17 cellular contexts compared by ENCODE assay signal in genomic region chr2:241564596-241565411, GRCh38. TPM values are rescaled to one million over a fixed set of nuclear protein-coding genes. Genes with fewer than 3 reads are reported as not detected.
A peak's percentile ranks its signal among the peaks of the same experiment; 100 is the strongest.
DNase-seq lines count a peak whose midpoint lies in the region; ATAC-seq, FAIRE-seq and TF ChIP-seq lines count a peak whose summit lies in the region.
"Had no signal": no experiment of that assay in that cellular context is flagged by ENCODE, and none has a peak within 500 bp of the region (broad histone marks: within the 10 kb centered on the region; RNA-seq: fewer than 3 reads in every experiment).

No MANE protein-coding gene starts in this region.

- H4K20me1 ChIP-seq in K562 (replicated peaks; ENCODE audit: control insufficient read depth, insufficient read depth, low read length): peaks cover 5% of the 10 kb centered on the region; the same call in 1 of the 2 replicates

- H3K4me1 Mint-ChIP-seq in natural killer cell treated with Interleukin-12 subunit alpha and Interleukin-12 subunit beta and Interleukin-15 and Interleukin-18, amount 100 ng/mL, for 72 hours (ENCODE audit: low read depth in 2 of 2): peaks cover 5 to 6% of the 10 kb centered on the region in 2 donors

- FAIRE-seq in K562 (lab: Jason Lieb, UNC): no peak
- FAIRE-seq: astrocyte had no signal

- no peaks in the 10 kb centered on the region for H3K9me3 ChIP-seq in K562 (replicated peaks; ENCODE audit: control insufficient read depth, insufficient read depth, low read depth, low read length)
- no peaks in the 10 kb centered on the region for H3K9me3 ChIP-seq in transverse colon
- no peaks in the 10 kb centered on the region for H3K9me3 ChIP-seq in tibial nerve
- H3K9me3 ChIP-seq: colonic mucosa, mucosa of descending colon, tibial artery had no signal

- CTCF ChIA-PET in K562 (lab: Yijun Ruan, JAX; ENCODE audit: low intra/inter-chr PET ratio): no interaction called here

- no peak overlapping the region for H3K27ac ChIP-seq in K562 (ENCODE audit: extremely low read depth, low read depth, low read length)
- H3K27ac ChIP-seq in transverse colon: peak overlapping the region; percentile 9 to 73 (median 65)
- H3K27ac ChIP-seq in tibial nerve: peak overlapping the region in 1 of 4 donors; percentile 43
- H3K27ac ChIP-seq: C4-2B, colonic mucosa, tibial artery had no signal

- in situ Hi-C loops in K562 (cut with MboI): no loop called here
- in situ Hi-C loops in transverse colon (cut with MboI; ENCODE audit: low pct_ligation_motif_present in 1 of 4, low pct_unique_long_range_greater_than_20kb in 1 of 4, low sequenced_read_pairs in 3 of 4): no loop called here

- no peak overlapping the region for H2AFZ ChIP-seq in K562 (ENCODE audit: low read depth, low read length)

- 75% methylated on average over 7 of the region's 36 CpGs for WGBS in K562 (ENCODE audit: insufficient coverage, low coverage, missing lambda C conversion rate)
- WGBS in transverse colon (ENCODE audit: low coverage in 1 of 2), 2 donors: 83% methylated on average over 1 to 34 of the region's 36 CpGs
- WGBS in tibial nerve, 2 donors: 68 to 72% methylated on average over 12 to 17 of the region's 36 CpGs

- no peak for TF ChIP-seq RAD21 in K562 (CRISPR knock-in tag; conservative IDR thresholded peaks at IDR 0.05 in 1 of 2, IDR thresholded peaks at IDR 0.05 in 1 of 2)

- H3K27me3 Mint-ChIP-seq in natural killer cell treated with Interleukin-12 subunit alpha and Interleukin-12 subunit beta and Interleukin-15 and Interleukin-18, amount 100 ng/mL, for 72 hours: no peaks in the 10 kb centered on the region

- H3K79me2 ChIP-seq in K562 (ENCODE audit: control insufficient read depth, insufficient read depth, low read length): no peaks in the 10 kb centered on the region

- TF ChIP-seq EP300 in K562 (IDR thresholded peaks at IDR 0.05; ENCODE audit: low read length) (no peak), transverse colon (IDR thresholded peaks at IDR 0.05; ENCODE audit: low read depth) (no peak), tibial nerve (IDR thresholded peaks at IDR 0.05) (no peak)

- TF ChIP-seq CTCF in K562 (IDR thresholded peaks at IDR 0.05 in 2 of 3, conservative IDR thresholded peaks at IDR 0.05 in 1 of 3; ENCODE audit: insufficient read depth in 2 of 3, low read depth in 1 of 3, low read length in 3 of 3): no peak
- no peak for TF ChIP-seq CTCF in transverse colon (IDR thresholded peaks at IDR 0.05)
- no peak for TF ChIP-seq CTCF in tibial nerve (IDR thresholded peaks at IDR 0.05)

- no peak overlapping the region for H3K4me2 ChIP-seq in K562 (ENCODE audit: insufficient read depth, low read length)

- no peak overlapping the region for H3K4me3 Mint-ChIP-seq in natural killer cell treated with Interleukin-12 subunit alpha and Interleukin-12 subunit beta and Interleukin-15 and Interleukin-18, amount 100 ng/mL, for 72 hours
- H3K4me3 Mint-ChIP-seq: activated CD4-positive, alpha-beta memory T cell treated with anti-CD3 and anti-CD28 coated beads for 36 hours had no signal

- H3K4me1 ChIP-seq in K562 (replicated peaks in 1 of 2; ENCODE audit: control insufficient read depth in 2 of 2, insufficient read depth in 2 of 2, low read length in 2 of 2) (peaks cover 0 to 52% of the 10 kb centered on the region in 2 experiments; a peak in 2 of 5 replicates), transverse colon (peaks cover 8 to 31% (median 20%) of the 10 kb centered on the region in 4 donors), tibial nerve (peaks cover 0 to 58% (median 16%) of the 10 kb centered on the region in 4 donors)
- H3K4me1 ChIP-seq: colonic mucosa had no signal

- no peak for ATAC-seq in K562
- ATAC-seq in natural killer cell treated with Interleukin-12 subunit alpha and Interleukin-12 subunit beta and Interleukin-15 and Interleukin-18, amount 100 ng/mL, for 72 hours: peak; percentile 60 to 63
- no peak for ATAC-seq in HG02763 (IDR thresholded peaks at IDR 0.05; ENCODE audit: unreplicated experiment)
- ATAC-seq: mucosa of descending colon had no signal

- H3K9me3 Mint-ChIP-seq in natural killer cell treated with Interleukin-12 subunit alpha and Interleukin-12 subunit beta and Interleukin-15 and Interleukin-18, amount 100 ng/mL, for 72 hours: no peaks in the 10 kb centered on the region
- H3K9me3 Mint-ChIP-seq: activated CD4-positive, alpha-beta memory T cell treated with anti-CD3 and anti-CD28 coated beads for 36 hours had no signal

- H3K36me3 ChIP-seq in H7 (replicated peaks; ENCODE audit: control insufficient read depth, insufficient read depth, low read length) (no peaks in the 10 kb centered on the region; the same call in 1 of the 2 replicates), K562 (ENCODE audit: control insufficient read depth, insufficient read depth, low read length) (no peaks in the 10 kb centered on the region), transverse colon (no peaks in the 10 kb centered on the region), tibial nerve (peaks cover 0 to 16% (median 0%) of the 10 kb centered on the region in 3 donors)
- H3K36me3 ChIP-seq: colonic mucosa had no signal

- no peak for TF ChIP-seq POLR2A in K562 (conservative IDR thresholded peaks at IDR 0.05)
- TF ChIP-seq POLR2A in transverse colon (IDR thresholded peaks at IDR 0.05): no peak
- TF ChIP-seq POLR2A in tibial nerve (IDR thresholded peaks at IDR 0.05): no peak

- H3K36me3 Mint-ChIP-seq in natural killer cell treated with Interleukin-12 subunit alpha and Interleukin-12 subunit beta and Interleukin-15 and Interleukin-18, amount 100 ng/mL, for 72 hours: no peaks in the 10 kb centered on the region
- H3K36me3 Mint-ChIP-seq: activated CD4-positive, alpha-beta memory T cell treated with anti-CD3 and anti-CD28 coated beads for 36 hours had no signal

- no peak overlapping the region for H3K9ac ChIP-seq in K562 (ENCODE audit: insufficient read depth in 1 of 2, low read depth in 2 of 2, low read length in 2 of 2)

- intact Hi-C loops in K562 (cut with micrococcal nuclease) (no loop called here), transverse colon (cut with DNase I; ENCODE audit: low total_unique reads) (loop anchor here (5.0 kb wide), 1 partner anchor 58 kb away; the partner anchor contains the start of gene STK25)

- peak; percentile 68 for DNase-seq in H7
- DNase-seq in K562 (ENCODE audit: extremely low read depth in 1 of 4, low spot score in 3 of 4): no peak
- DNase-seq in natural killer cell treated with Interleukin-12 subunit alpha and Interleukin-12 subunit beta and Interleukin-15 and Interleukin-18, amount 100 ng/mL, for 72 hours (ENCODE audit: low spot score): no peak
- no peak for DNase-seq in transverse colon
- no peak for DNase-seq in HuH-7 (ENCODE audit: low spot score)
- no peak for DNase-seq in tibial nerve (ENCODE audit: low spot score in 2 of 2)
- DNase-seq: activated CD4-positive, alpha-beta memory T cell treated with anti-CD3 and anti-CD28 coated beads for 36 hours; colonic mucosa; DMS79 treated with DMSO at 0.1 percent for 48 hours; NCI-H1048; NCI-H226; T1000 had no signal

- POLR2A ChIA-PET in K562 (lab: Yijun Ruan, JAX): interaction anchor here (0.6 kb wide), 1 partner anchor 21 kb away, joined by 3 read pairs; no protein-coding TSS in a partner anchor

- H3K27me3 ChIP-seq in H7 (ENCODE audit: control insufficient read depth, insufficient read depth, low read length): no peaks in the 10 kb centered on the region
- no peaks in the 10 kb centered on the region for H3K27me3 ChIP-seq in K562 (ENCODE audit: control insufficient read depth in 2 of 2, insufficient read depth in 2 of 2, low read length in 2 of 2)
- no peaks in the 10 kb centered on the region for H3K27me3 ChIP-seq in transverse colon
- no peaks in the 10 kb centered on the region for H3K27me3 ChIP-seq in tibial nerve
- H3K27me3 ChIP-seq: colonic mucosa had no signal

- no TSS peak for BruUV-seq in K562 (replicated peaks; lab: Mats Ljungman, UMichigan)

- no peak overlapping the region for H3K27ac Mint-ChIP-seq in natural killer cell treated with Interleukin-12 subunit alpha and Interleukin-12 subunit beta and Interleukin-15 and Interleukin-18, amount 100 ng/mL, for 72 hours
- H3K27ac Mint-ChIP-seq: activated CD4-positive, alpha-beta memory T cell treated with anti-CD3 and anti-CD28 coated beads for 36 hours had no signal

- H3K9me1 ChIP-seq in K562 (ENCODE audit: control insufficient read depth, insufficient read depth, low read length): no peaks in the 10 kb centered on the region

- no peak overlapping the region for H3K4me3 ChIP-seq in H7 (ENCODE audit: insufficient read depth, low read depth, low read length)
- H3K4me3 ChIP-seq in K562: no peak overlapping the region
- no peak overlapping the region for H3K4me3 ChIP-seq in transverse colon
- no peak overlapping the region for H3K4me3 ChIP-seq in tibial nerve
- H3K4me3 ChIP-seq: colonic mucosa, mucosa of descending colon, tibial artery had no signal

RNA-seq across cellular contexts. Expression of gene BOK, which starts 6.3 kb away (rescaled TPM):
- total RNA-seq in H7 (2014; rRNA removed; shearing (Covaris generic)): 59.5 and 61.6 TPM in 2 replicates
- 0.58 and 3.2 TPM in 2 replicates for total RNA-seq in K562 (2011; cell fraction: chromatin; rRNA removed; ENCODE audit: low replicate concordance)
- 2.0 and 3.0 TPM in 2 replicates for total RNA-seq in K562 (2011; cell fraction: nucleolus; rRNA removed)
- 0.95 and 1.5 TPM in 2 replicates for total RNA-seq in K562 (2011; cell fraction: nucleoplasm; rRNA removed)
- 2.9 and 3.1 TPM in 2 replicates for total RNA-seq in K562 (2014; rRNA removed)
- 0.35 and 0.47 TPM in 2 replicates for total RNA-seq in K562 (2014; rRNA removed; fragmentation: Illumina TruSeq; extraction: Trizol)
- total RNA-seq in K562 (2015; rRNA removed; fragmentation: Illumina TruSeq; extraction: Trizol): 0.76 and 0.83 TPM in 2 replicates
- 2.6 and 3.3 TPM in 2 replicates for total RNA-seq in K562 (2021)
- 2.0 and 2.7 TPM in 2 replicates for polyA plus RNA-seq in K562 (2011; rRNA removed)
- polyA plus RNA-seq in K562 (2011; cell fraction: cytosol; rRNA removed): 3.1 and 11.3 TPM in 2 replicates
- 3.9 and 9.0 TPM in 2 replicates for polyA plus RNA-seq in K562 (2011; cell fraction: nucleus; rRNA removed)
- polyA plus RNA-seq in K562 (2012): 1.8 TPM in 2 replicates
- 1.2 and 2.4 TPM in 2 replicates for polyA plus RNA-seq in K562 (2014; fragmentation: Illumina TruSeq; extraction: Trizol)
- under 1 TPM in 1 of 2 experiments, not detected in 1; 0.03 TPM for polyA plus RNA-seq in K562 (2014; fragmentation: Nextera tagmentation; extraction: Ambion mirVana)
- polyA plus RNA-seq in K562 (2014; rRNA removed): 2.3 and 2.8 TPM in 2 replicates
- polyA minus RNA-seq in K562 (2011; rRNA and poly(A)+ RNA removed): 0.81 and 1.6 TPM in 2 replicates
- 2.4 and 3.1 TPM in 2 replicates for polyA minus RNA-seq in K562 (2011; cell fraction: cytosol; rRNA and poly(A)+ RNA removed)
- 0.67 TPM in 2 replicates for polyA minus RNA-seq in K562 (2011; cell fraction: nucleus; rRNA and poly(A)+ RNA removed)
- total RNA-seq in natural killer cell treated with Interleukin-12 subunit alpha and Interleukin-12 subunit beta and Interleukin-15 and Interleukin-18, amount 100 ng/mL, for 72 hours: 1 to 10 TPM; 1.0 to 2.2 TPM
- total RNA-seq in transverse colon: 10 to 100 TPM; 21.0 to 84.2 (median 24.4) TPM
- 10 to 100 TPM; 49.6 to 81.6 (median 71.4) TPM for total RNA-seq in tibial nerve

RNA-seq across cellular contexts. Expression of gene STK25, which starts 56.4 kb away (rescaled TPM):
- total RNA-seq in H7 (2014; rRNA removed; shearing (Covaris generic)): 353 and 443 TPM in 2 replicates
- 304 and 771 TPM in 2 replicates for total RNA-seq in K562 (2011; cell fraction: chromatin; rRNA removed; ENCODE audit: low replicate concordance)
- 391 and 430 TPM in 2 replicates for total RNA-seq in K562 (2011; cell fraction: nucleolus; rRNA removed)
- 299 and 300 TPM in 2 replicates for total RNA-seq in K562 (2011; cell fraction: nucleoplasm; rRNA removed)
- total RNA-seq in K562 (2014; rRNA removed) (116 and 163 TPM in 2 replicates), K562 (2014; rRNA removed; fragmentation: Illumina TruSeq; extraction: Trizol) (35.0 and 61.9 TPM in 2 replicates), K562 (2015; rRNA removed; fragmentation: Illumina TruSeq; extraction: Trizol) (66.9 and 75.2 TPM in 2 replicates), K562 (2021) (107 and 123 TPM in 2 replicates), transverse colon (100 to 1,000 TPM; 159 to 427 (median 205) TPM), tibial nerve (100 to 1,000 TPM; 234 to 301 (median 275) TPM)
- polyA plus RNA-seq in K562 (2011; rRNA removed) (169 and 218 TPM in 2 replicates), K562 (2014; fragmentation: Illumina TruSeq; extraction: Trizol) (151 and 157 TPM in 2 replicates), K562 (2014; fragmentation: Nextera tagmentation; extraction: Ambion mirVana) (10 to 100 TPM in 1 of 2 experiments, 1 to 10 TPM in 1; 5.4 to 10.3 TPM), K562 (2014; rRNA removed) (177 and 178 TPM in 2 replicates)
- 168 and 300 TPM in 2 replicates for polyA plus RNA-seq in K562 (2011; cell fraction: cytosol; rRNA removed)
- polyA plus RNA-seq in K562 (2011; cell fraction: nucleus; rRNA removed): 929 and 1,221 TPM in 2 replicates
- polyA plus RNA-seq in K562 (2012): 120 and 121 TPM in 2 replicates
- 83.1 and 97.9 TPM in 2 replicates for polyA minus RNA-seq in K562 (2011; rRNA and poly(A)+ RNA removed)
- 60.5 and 75.9 TPM in 2 replicates for polyA minus RNA-seq in K562 (2011; cell fraction: cytosol; rRNA and poly(A)+ RNA removed)
- 113 and 164 TPM in 2 replicates for polyA minus RNA-seq in K562 (2011; cell fraction: nucleus; rRNA and poly(A)+ RNA removed)
- 100 to 1,000 TPM; 110 to 169 TPM for total RNA-seq in natural killer cell treated with Interleukin-12 subunit alpha and Interleukin-12 subunit beta and Interleukin-15 and Interleukin-18, amount 100 ng/mL, for 72 hours

Comparison
In these comparisons a context has a peak if more than half of its experiments do, and no peak if none do; other contexts are left out.
1. ATAC-seq: peak in natural killer cell treated with Interleukin-12 subunit alpha and Interleukin-12 subunit beta and Interleukin-15 and Interleukin-18, amount 100 ng/mL, for 72 hours (2 of 2); none in K562 (single experiment) and HG02763 (single experiment).
2. RNA of gene BOK, which starts 6.3 kb away (total RNA-seq): 49.6 to 81.6 TPM in tibial nerve, 59.5 to 61.6 TPM in H7 and 21.0 to 84.2 TPM in transverse colon; 0.35 to 3.3 TPM in K562 and 1.0 to 2.2 TPM in natural killer cell treated with Interleukin-12 subunit alpha and Interleukin-12 subunit beta and Interleukin-15 and Interleukin-18, amount 100 ng/mL, for 72 hours; every median in the first group is over 4 times any median in the second.